21 cellular contexts compared by ENCODE assay signal in the genomic region with DNA sequence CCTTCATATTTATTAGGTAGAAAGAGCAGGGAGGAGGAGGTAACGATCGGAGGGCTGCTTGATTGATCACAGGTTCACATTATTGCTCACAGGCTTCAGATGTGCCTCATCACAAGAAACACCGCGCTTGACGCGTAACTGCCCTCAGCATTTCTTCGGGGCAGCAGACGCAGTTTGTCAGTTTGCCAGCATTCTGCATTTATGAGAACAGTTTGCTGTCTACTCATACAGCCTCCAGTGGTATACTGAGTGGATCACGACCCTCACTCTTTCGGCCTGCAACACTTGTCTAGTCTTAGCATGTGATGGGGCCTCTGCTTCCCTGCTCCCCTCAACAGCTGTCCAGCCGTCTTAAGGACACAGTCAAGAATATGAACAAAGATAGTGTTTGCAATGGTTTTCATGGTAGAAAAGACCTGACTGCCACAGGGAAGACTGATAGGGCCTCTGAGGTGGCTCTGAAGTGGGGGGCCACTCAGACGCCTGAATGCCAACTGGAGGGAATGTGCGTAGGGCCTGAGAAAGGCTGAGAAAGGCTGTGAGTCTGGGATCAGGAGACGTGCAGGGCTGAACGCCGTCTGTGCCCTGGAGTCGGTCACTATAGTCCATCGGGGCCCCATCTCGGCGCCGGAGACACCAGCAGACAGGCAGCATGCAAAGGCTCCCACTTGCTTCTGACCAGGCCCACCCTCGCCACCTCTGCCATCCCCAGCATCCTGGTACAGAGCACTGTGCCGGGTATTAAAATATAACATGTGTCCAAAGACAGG. TPM values are rescaled to one million over a fixed set of nuclear protein-coding genes. Genes with fewer than 3 reads are reported as not detected.
A peak's percentile ranks its signal among the peaks of the same experiment; 100 is the strongest.
DNase-seq lines count a peak whose midpoint lies in the region; ATAC-seq and TF ChIP-seq lines count a peak whose summit lies in the region.
"Had no signal": no experiment of that assay in that cellular context is flagged by ENCODE, and none has a peak within 500 bp of the region (broad histone marks: within the 10 kb centered on the region; RNA-seq: fewer than 3 reads in every experiment).

No MANE protein-coding gene starts in this region.

- DNase-seq in activated effector memory CD4-positive, alpha-beta T cell treated with anti-CD3 and anti-CD28 coated beads, Interleukin-2, amount 50 U/mL, for 16 hours = peak; percentile 41
- DNase-seq in activated effector memory CD4-positive, alpha-beta T cell treated with Interleukin-2 at 50 U/mL for 16 hours = no peak
- peak; percentile 78 for DNase-seq in chondrocyte (ENCODE audit: low spot score)
- DNase-seq in foreskin fibroblast = peak; percentile 29 to 62
- peak; percentile 44 for DNase-seq in upper lobe of right lung
- no peak for DNase-seq in NCI-H526 treated with DMSO at 0.1 percent for 48 hours (lab: John Stamatoyannopoulos, UW)
- DNase-seq in NOMO-1 treated with dmso at 0.1 percent for 144 hours (lab: John Stamatoyannopoulos, UW; ENCODE audit: unreplicated experiment) = no peak
- DNase-seq in HK-2 (ENCODE audit: unreplicated experiment) = no peak
- DNase-seq: 8988T, Caco-2, GF-D8, IMR-90, NCI-H1417 treated with DMSO at 0.1 percent for 48 hours, NCI-H187 treated with DMSO at 0.1 percent for 48 hours, NCI-H345, NCI-H524 treated with DMSO at 0.1 percent for 48 hours had no signal

- peaks cover 8% of the 10 kb centered on the region for H3K4me1 Mint-ChIP-seq in chondrocyte (ENCODE audit: low read depth)
- H3K4me1 Mint-ChIP-seq: B cell had no signal

- no peaks in the 10 kb centered on the region for H3K27me3 ChIP-seq in upper lobe of right lung

- peaks cover 2% of the 10 kb centered on the region for H3K27me3 Mint-ChIP-seq in chondrocyte (ENCODE audit: low read depth)
- H3K27me3 Mint-ChIP-seq: CD4-positive, alpha-beta T cell had no signal

- ATAC-seq in upper lobe of right lung = no peak
- ATAC-seq: GM23338, HCT116 had no signal

- H3K36me3 ChIP-seq in upper lobe of right lung = no peaks in the 10 kb centered on the region

- H3K4me3 ChIP-seq in foreskin fibroblast (ENCODE audit: low read depth in 1 of 2, low read length in 2 of 2) = no peak overlapping the region
- H3K4me3 ChIP-seq in upper lobe of right lung = no peak overlapping the region
- H3K4me3 ChIP-seq: GM23338 had no signal

- no peaks in the 10 kb centered on the region for H3K9me3 ChIP-seq in upper lobe of right lung
- H3K9me3 ChIP-seq: Caco-2 had no signal

- intact Hi-C loops in upper lobe of right lung (cut with DNase I) = no loop called here

- peaks cover 6% of the 10 kb centered on the region for H3K9me3 Mint-ChIP-seq in chondrocyte (ENCODE audit: low read depth)

- peaks cover 6% of the 10 kb centered on the region for H3K36me3 Mint-ChIP-seq in chondrocyte (ENCODE audit: low read depth)

- H3K27ac Mint-ChIP-seq in chondrocyte (ENCODE audit: unreplicated experiment) = no peak overlapping the region
- H3K27ac Mint-ChIP-seq: B cell; CD4-positive, alpha-beta T cell; GM23338 had no signal

- no peak overlapping the region for H3K27ac ChIP-seq in upper lobe of right lung

- H3K4me3 Mint-ChIP-seq in chondrocyte (ENCODE audit: unreplicated experiment) = no peak overlapping the region
- H3K4me3 Mint-ChIP-seq: B cell; CD4-positive, alpha-beta T cell; GM23338 had no signal

- H3K4me1 ChIP-seq in upper lobe of right lung = no peaks in the 10 kb centered on the region
- H3K4me1 ChIP-seq: Caco-2 had no signal

- no peak for TF ChIP-seq CTCF in chondrocyte (IDR thresholded peaks at IDR 0.05)
- no peak for TF ChIP-seq CTCF in foreskin fibroblast (IDR thresholded peaks at IDR 0.05; ENCODE audit: low read depth, low read length)
- TF ChIP-seq CTCF in upper lobe of right lung (IDR thresholded peaks at IDR 0.05) = no peak

RNA-seq across cellular contexts. Expression of a gene that starts 45.0 kb away (rescaled TPM):
- 48.5 to 75.5 TPM (median 54.8 TPM) in 3 replicates for total RNA-seq in chondrocyte
- 78.8 TPM for total RNA-seq in upper lobe of right lung

RNA-seq across cellular contexts. Expression of a gene that starts 45.2 kb away (rescaled TPM):
- 0.15 to 0.38 TPM in 2 of 3 replicates, not detected in the other for total RNA-seq in chondrocyte
- 0.23 TPM for total RNA-seq in upper lobe of right lung
- total RNA-seq: B cell; CD4-positive, alpha-beta T cell; IMR-90; MCF 10A had no signal

RNA-seq across cellular contexts. Expression of a gene that starts 59.6 kb away (rescaled TPM):
- not detected in 3 replicates for total RNA-seq in chondrocyte
- not detected for total RNA-seq in upper lobe of right lung
- total RNA-seq: B cell; Caco-2; CD4-positive, alpha-beta T cell; GM23338; IMR-90; MCF 10A had no signal

Comparison
In these comparisons a context has a peak if more than half of its experiments do, and no peak if none do; other contexts are left out.
1. DNase-seq: peak in activated effector memory CD4-positive, alpha-beta T cell treated with anti-CD3 and anti-CD28 coated beads, Interleukin-2, amount 50 U/mL, for 16 hours (single experiment), chondrocyte (single experiment), foreskin fibroblast (2 of 2) and upper lobe of right lung (single experiment); none in activated effector memory CD4-positive, alpha-beta T cell treated with Interleukin-2 at 50 U/mL for 16 hours (single experiment), NCI-H526 treated with DMSO at 0.1 percent for 48 hours (single experiment), NOMO-1 treated with dmso at 0.1 percent for 144 hours (single experiment) and HK-2 (single experiment).